ENCODE assay signal across 3 cellular contexts in the genomic region with DNA sequence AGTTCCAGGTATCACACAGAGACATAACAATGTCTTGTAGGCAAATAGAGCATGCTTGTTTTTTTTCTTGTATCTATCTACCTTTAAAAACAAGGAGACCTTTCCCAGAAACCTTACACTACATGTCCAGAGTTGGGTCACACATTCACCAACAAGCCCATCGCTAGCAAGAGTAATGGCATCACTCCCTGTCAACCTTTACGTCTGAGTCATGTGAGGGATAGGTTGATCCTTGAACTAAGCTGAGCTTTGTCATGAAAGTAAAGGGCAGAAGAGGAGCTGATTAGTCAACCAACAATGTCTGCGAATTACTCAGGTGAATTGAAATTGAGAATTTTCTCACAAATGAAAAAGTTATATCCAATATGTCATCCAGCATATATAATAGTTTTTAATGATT.
TF ChIP-seq lines count a peak whose summit lies in the region.

No MANE protein-coding gene starts in this region.

TF ChIP-seq in A549, 52 proteins besides CTCF, POLR2A, EP300 and RAD21 (continues in another document):
- TF ChIP-seq POLR2AphosphoS2 (conservative IDR thresholded peaks at IDR 0.05; ENCODE audit: low read length) = no peak
- TF ChIP-seq TP53 (CRISPR knock-in tag; IDR thresholded peaks at IDR 0.05) = no peak
- TF ChIP-seq KDM1A (IDR thresholded peaks at IDR 0.05; ENCODE audit: low read depth) = no peak
- TF ChIP-seq GATA3 (IDR thresholded peaks at IDR 0.05; ENCODE audit: borderline replicate concordance) = no peak
- no peak for TF ChIP-seq CBX2 (IDR thresholded peaks at IDR 0.05; ENCODE audit: borderline replicate concordance, low read depth)
- no peak for TF ChIP-seq HDAC2 (IDR thresholded peaks at IDR 0.05)
- TF ChIP-seq, protein P1, sequence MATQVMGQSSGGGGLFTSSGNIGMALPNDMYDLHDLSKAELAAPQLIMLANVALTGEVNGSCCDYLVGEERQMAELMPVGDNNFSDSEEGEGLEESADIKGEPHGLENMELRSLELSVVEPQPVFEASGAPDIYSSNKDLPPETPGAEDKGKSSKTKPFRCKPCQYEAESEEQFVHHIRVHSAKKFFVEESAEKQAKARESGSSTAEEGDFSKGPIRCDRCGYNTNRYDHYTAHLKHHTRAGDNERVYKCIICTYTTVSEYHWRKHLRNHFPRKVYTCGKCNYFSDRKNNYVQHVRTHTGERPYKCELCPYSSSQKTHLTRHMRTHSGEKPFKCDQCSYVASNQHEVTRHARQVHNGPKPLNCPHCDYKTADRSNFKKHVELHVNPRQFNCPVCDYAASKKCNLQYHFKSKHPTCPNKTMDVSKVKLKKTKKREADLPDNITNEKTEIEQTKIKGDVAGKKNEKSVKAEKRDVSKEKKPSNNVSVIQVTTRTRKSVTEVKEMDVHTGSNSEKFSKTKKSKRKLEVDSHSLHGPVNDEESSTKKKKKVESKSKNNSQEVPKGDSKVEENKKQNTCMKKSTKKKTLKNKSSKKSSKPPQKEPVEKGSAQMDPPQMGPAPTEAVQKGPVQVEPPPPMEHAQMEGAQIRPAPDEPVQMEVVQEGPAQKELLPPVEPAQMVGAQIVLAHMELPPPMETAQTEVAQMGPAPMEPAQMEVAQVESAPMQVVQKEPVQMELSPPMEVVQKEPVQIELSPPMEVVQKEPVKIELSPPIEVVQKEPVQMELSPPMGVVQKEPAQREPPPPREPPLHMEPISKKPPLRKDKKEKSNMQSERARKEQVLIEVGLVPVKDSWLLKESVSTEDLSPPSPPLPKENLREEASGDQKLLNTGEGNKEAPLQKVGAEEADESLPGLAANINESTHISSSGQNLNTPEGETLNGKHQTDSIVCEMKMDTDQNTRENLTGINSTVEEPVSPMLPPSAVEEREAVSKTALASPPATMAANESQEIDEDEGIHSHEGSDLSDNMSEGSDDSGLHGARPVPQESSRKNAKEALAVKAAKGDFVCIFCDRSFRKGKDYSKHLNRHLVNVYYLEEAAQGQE (IDR thresholded peaks at IDR 0.05) = no peak
- no peak for TF ChIP-seq SREBF2 (IDR thresholded peaks at IDR 0.05)
- no peak for TF ChIP-seq CBX8 (IDR thresholded peaks at IDR 0.05)
- no peak for TF ChIP-seq PHF8 (IDR thresholded peaks at IDR 0.05; ENCODE audit: borderline replicate concordance, low read depth)
- no peak for TF ChIP-seq EHMT2 (IDR thresholded peaks at IDR 0.05; ENCODE audit: low read depth)
- TF ChIP-seq, protein P2, sequence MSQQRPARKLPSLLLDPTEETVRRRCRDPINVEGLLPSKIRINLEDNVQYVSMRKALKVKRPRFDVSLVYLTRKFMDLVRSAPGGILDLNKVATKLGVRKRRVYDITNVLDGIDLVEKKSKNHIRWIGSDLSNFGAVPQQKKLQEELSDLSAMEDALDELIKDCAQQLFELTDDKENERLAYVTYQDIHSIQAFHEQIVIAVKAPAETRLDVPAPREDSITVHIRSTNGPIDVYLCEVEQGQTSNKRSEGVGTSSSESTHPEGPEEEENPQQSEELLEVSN (IDR thresholded peaks at IDR 0.05; ENCODE audit: borderline replicate concordance, low read depth) = no peak
- TF ChIP-seq MAFK (IDR thresholded peaks at IDR 0.05; ENCODE audit: partially characterized antibody) = no peak
- TF ChIP-seq RARB (CRISPR knock-in tag; IDR thresholded peaks at IDR 0.05) = no peak
- no peak for TF ChIP-seq EHF (CRISPR knock-in tag; IDR thresholded peaks at IDR 0.05)
- TF ChIP-seq FOXS1 (CRISPR knock-in tag; IDR thresholded peaks at IDR 0.05) = no peak
- TF ChIP-seq, protein P3, sequence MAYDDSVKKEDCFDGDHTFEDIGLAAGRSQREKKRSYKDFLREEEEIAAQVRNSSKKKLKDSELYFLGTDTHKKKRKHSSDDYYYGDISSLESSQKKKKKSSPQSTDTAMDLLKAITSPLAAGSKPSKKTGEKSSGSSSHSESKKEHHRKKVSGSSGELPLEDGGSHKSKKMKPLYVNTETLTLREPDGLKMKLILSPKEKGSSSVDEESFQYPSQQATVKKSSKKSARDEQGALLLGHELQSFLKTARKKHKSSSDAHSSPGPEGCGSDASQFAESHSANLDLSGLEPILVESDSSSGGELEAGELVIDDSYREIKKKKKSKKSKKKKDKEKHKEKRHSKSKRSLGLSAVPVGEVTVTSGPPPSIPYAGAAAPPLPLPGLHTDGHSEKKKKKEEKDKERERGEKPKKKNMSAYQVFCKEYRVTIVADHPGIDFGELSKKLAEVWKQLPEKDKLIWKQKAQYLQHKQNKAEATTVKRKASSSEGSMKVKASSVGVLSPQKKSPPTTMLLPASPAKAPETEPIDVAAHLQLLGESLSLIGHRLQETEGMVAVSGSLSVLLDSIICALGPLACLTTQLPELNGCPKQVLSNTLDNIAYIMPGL (CRISPR knock-in tag; IDR thresholded peaks at IDR 0.05; ENCODE audit: borderline replicate concordance) = no peak
- TF ChIP-seq FOSB (CRISPR knock-in tag; IDR thresholded peaks at IDR 0.05) = no peak
- no peak for TF ChIP-seq SMC3 (IDR thresholded peaks at IDR 0.05)

TF ChIP-seq in H1, 55 proteins besides CTCF, POLR2A, EP300 and RAD21 (continued from another document):
- TF ChIP-seq HDAC6 (IDR thresholded peaks at IDR 0.05; ENCODE audit: low read depth, low read length) (no peak), YY1 (IDR thresholded peaks at IDR 0.05; ENCODE audit: low read depth, low read length) (no peak), SP1 (IDR thresholded peaks at IDR 0.05; ENCODE audit: low read depth, low read length) (no peak), BCL11A (IDR thresholded peaks at IDR 0.05; ENCODE audit: low read depth in 2 of 2, low read length in 2 of 2) (no peak), RFX5 (IDR thresholded peaks at IDR 0.05; ENCODE audit: borderline replicate concordance, low read depth, low read length) (no peak), CTBP2 (IDR thresholded peaks at IDR 0.05; ENCODE audit: borderline replicate concordance, insufficient read depth, insufficient read length, low read length) (no peak), CEBPB (IDR thresholded peaks at IDR 0.05; ENCODE audit: low read depth, low read length) (no peak), EGR1 (IDR thresholded peaks at IDR 0.05; ENCODE audit: borderline replicate concordance, low read depth, low read length) (no peak), RBBP5 (IDR thresholded peaks at IDR 0.05; ENCODE audit: borderline replicate concordance, low read depth, low read length) (no peak), CBX5 (IDR thresholded peaks at IDR 0.05; ENCODE audit: low read depth, low read length) (no peak), POU5F1 (IDR thresholded peaks at IDR 0.05; ENCODE audit: low read depth, low read length) (no peak)
- TF ChIP-seq, protein P4, sequence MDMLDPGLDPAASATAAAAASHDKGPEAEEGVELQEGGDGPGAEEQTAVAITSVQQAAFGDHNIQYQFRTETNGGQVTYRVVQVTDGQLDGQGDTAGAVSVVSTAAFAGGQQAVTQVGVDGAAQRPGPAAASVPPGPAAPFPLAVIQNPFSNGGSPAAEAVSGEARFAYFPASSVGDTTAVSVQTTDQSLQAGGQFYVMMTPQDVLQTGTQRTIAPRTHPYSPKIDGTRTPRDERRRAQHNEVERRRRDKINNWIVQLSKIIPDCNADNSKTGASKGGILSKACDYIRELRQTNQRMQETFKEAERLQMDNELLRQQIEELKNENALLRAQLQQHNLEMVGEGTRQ (IDR thresholded peaks at IDR 0.05; ENCODE audit: low read length) = no peak
- TF ChIP-seq, protein P5, sequence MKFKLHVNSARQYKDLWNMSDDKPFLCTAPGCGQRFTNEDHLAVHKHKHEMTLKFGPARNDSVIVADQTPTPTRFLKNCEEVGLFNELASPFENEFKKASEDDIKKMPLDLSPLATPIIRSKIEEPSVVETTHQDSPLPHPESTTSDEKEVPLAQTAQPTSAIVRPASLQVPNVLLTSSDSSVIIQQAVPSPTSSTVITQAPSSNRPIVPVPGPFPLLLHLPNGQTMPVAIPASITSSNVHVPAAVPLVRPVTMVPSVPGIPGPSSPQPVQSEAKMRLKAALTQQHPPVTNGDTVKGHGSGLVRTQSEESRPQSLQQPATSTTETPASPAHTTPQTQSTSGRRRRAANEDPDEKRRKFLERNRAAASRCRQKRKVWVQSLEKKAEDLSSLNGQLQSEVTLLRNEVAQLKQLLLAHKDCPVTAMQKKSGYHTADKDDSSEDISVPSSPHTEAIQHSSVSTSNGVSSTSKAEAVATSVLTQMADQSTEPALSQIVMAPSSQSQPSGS (IDR thresholded peaks at IDR 0.05; ENCODE audit: low read length) = no peak
- TF ChIP-seq, protein P6, sequence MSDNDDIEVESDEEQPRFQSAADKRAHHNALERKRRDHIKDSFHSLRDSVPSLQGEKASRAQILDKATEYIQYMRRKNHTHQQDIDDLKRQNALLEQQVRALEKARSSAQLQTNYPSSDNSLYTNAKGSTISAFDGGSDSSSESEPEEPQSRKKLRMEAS (IDR thresholded peaks at IDR 0.05) = no peak
- TF ChIP-seq, protein P7, sequence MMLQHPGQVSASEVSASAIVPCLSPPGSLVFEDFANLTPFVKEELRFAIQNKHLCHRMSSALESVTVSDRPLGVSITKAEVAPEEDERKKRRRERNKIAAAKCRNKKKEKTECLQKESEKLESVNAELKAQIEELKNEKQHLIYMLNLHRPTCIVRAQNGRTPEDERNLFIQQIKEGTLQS (IDR thresholded peaks at IDR 0.05; ENCODE audit: insufficient read depth, low read depth, low read length) = no peak

TF ChIP-seq in GM12891, 5 proteins besides CTCF, POLR2A, EP300 and RAD21 (continued from another document):
- TF ChIP-seq TAF1 (IDR thresholded peaks at IDR 0.05; ENCODE audit: low read depth, low read length) (no peak), POLR2AphosphoS5 (IDR thresholded peaks at IDR 0.05; ENCODE audit: low read depth, low read length) (no peak), SPI1 (IDR thresholded peaks at IDR 0.05; ENCODE audit: low read depth, low read length) (no peak), POU2F2 (IDR thresholded peaks at IDR 0.05; ENCODE audit: low read depth, low read length) (no peak)
